Comparison of ENCODE assay signal across 8 cellular contexts in genomic region chr2:64359892-64360657, GRCh38.
DNase-seq lines count a peak whose midpoint lies in the region; ATAC-seq lines count a peak whose summit lies in the region.

No MANE protein-coding gene starts in this region.

- CTCF ChIA-PET in activated CD4-positive, alpha-beta T cell treated with anti-CD3 and anti-CD28 coated beads, Interleukin-2, amount 10 ng/mL, durations not matched to agents 7 days and 5 days (lab: Charles Lee) = interaction anchor here (1.0 to 1.9 kb wide), 3 partner anchors 11 to 128 kb away, joined by 3 to 4 read pairs (median 4); no protein-coding TSS in a partner anchor

- ATAC-seq in GM18499 (IDR thresholded peaks at IDR 0.05; ENCODE audit: insufficient read depth, unreplicated experiment) (peak; percentile 58), HG02884 (IDR thresholded peaks at IDR 0.05; ENCODE audit: unreplicated experiment) (peak; percentile 82), HG03045 (IDR thresholded peaks at IDR 0.05; ENCODE audit: unreplicated experiment) (no peak)

- in situ Hi-C loops in KBM-7 (cut with MboI; ENCODE audit: low pct_unique_long_range_greater_than_20kb, low sequenced_read_pairs) = loop anchor here (25.0 kb wide), 1 partner anchor 527 kb away; no protein-coding TSS in a partner anchor

- no peak overlapping the region for H3K27ac Mint-ChIP-seq in activated CD4-positive, alpha-beta T cell treated with anti-CD3 and anti-CD28 coated beads, Interleukin-2, amount 10 ng/mL, durations not matched to agents 7 days and 5 days

- no peak overlapping the region for H3K4me3 ChIP-seq in skeletal muscle cell (ENCODE audit: low read depth, low read length)

- H3K4me3 Mint-ChIP-seq in activated CD4-positive, alpha-beta T cell treated with anti-CD3 and anti-CD28 coated beads, Interleukin-2, amount 10 ng/mL, durations not matched to agents 7 days and 5 days = no peak overlapping the region

- peaks cover 6% of the 10 kb centered on the region for H3K4me1 Mint-ChIP-seq in activated CD4-positive, alpha-beta T cell treated with anti-CD3 and anti-CD28 coated beads, Interleukin-2, amount 10 ng/mL, durations not matched to agents 7 days and 5 days

- no peaks in the 10 kb centered on the region for H3K9me3 Mint-ChIP-seq in activated CD4-positive, alpha-beta T cell treated with anti-CD3 and anti-CD28 coated beads, Interleukin-2, amount 10 ng/mL, durations not matched to agents 7 days and 5 days

- peaks cover 27% of the 10 kb centered on the region for H3K27me3 Mint-ChIP-seq in activated CD4-positive, alpha-beta T cell treated with anti-CD3 and anti-CD28 coated beads, Interleukin-2, amount 10 ng/mL, durations not matched to agents 7 days and 5 days

- POLR2A ChIA-PET in activated CD4-positive, alpha-beta T cell treated with anti-CD3 and anti-CD28 coated beads, Interleukin-2, amount 10 ng/mL, durations not matched to agents 7 days and 5 days (lab: Charles Lee) = no interaction called here

- H3K36me3 Mint-ChIP-seq in activated CD4-positive, alpha-beta T cell treated with anti-CD3 and anti-CD28 coated beads, Interleukin-2, amount 10 ng/mL, durations not matched to agents 7 days and 5 days (ENCODE audit: low read depth) = no peaks in the 10 kb centered on the region

- peak; percentile 23 for DNase-seq in activated CD4-positive, alpha-beta T cell treated with anti-CD3 and anti-CD28 coated beads, Interleukin-2, amount 10 ng/mL, durations not matched to agents 7 days and 5 days
- peak; percentile 86 for DNase-seq in fibroblast of peridontal ligament (ENCODE audit: extremely low read depth)
- DNase-seq in skeletal muscle cell (ENCODE audit: low read depth) = peak; percentile 89
- DNase-seq in KBM-7 = no peak
- DNase-seq in UCSD-AML1 (lab: John Stamatoyannopoulos, UW; ENCODE audit: unreplicated experiment) = no peak

Comparison
In these comparisons a context has a peak if more than half of its experiments do, and no peak if none do; other contexts are left out.
1. DNase-seq: peak in activated CD4-positive, alpha-beta T cell treated with anti-CD3 and anti-CD28 coated beads, Interleukin-2, amount 10 ng/mL, durations not matched to agents 7 days and 5 days (single experiment), fibroblast of peridontal ligament (single experiment) and skeletal muscle cell (single experiment); none in KBM-7 (single experiment) and UCSD-AML1 (single experiment).